19 cellular contexts compared by ENCODE assay signal in the genomic region with DNA sequence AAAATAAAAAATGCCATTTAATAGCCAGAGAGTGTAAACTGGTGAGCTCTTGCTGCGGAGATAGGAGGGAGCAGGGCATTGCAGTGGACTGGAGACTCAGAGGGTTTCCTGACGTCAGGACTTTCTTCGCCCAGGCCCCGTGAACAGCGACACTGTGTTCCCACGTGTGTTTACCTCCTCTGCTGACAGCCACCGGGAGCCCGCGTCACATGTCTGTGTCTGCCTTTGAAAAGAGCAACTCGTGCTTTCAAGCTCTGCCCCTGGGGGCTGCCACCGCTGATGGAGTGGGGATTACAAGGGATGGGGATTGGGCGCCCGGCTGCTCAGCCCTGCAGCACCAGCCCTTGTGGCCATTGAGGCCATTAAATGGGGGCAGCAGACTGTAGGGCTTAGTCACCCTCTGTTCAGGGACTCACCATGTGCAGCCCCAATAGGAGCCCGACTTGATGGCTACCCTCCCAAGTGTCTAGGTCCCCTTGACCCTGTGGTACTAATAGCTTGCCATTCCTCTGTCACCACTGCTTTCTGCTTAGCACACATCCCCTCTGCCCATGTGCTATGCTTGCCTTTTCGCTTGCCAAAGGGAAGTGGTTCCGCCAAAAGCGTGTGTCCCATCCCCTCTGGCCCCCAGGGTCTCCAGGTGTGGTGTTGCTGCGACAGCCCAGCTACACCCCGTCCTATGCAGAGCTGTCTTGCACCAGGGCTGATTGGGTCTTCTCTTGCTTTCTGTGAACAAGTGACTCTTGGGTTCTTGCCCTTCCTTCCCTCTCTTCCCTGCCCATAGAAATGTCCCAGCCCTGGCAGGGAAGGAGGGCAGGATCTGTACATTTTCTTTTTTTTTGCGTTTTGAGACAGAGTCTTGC. TPM values are rescaled to one million over a fixed set of nuclear protein-coding genes. Genes with fewer than 3 reads are reported as not detected.
DNase-seq lines count a peak whose midpoint lies in the region; ATAC-seq and TF ChIP-seq lines count a peak whose summit lies in the region.
"Had no signal": no experiment of that assay in that cellular context is flagged by ENCODE, and none has a peak within 500 bp of the region (broad histone marks: within the 10 kb centered on the region; RNA-seq: fewer than 3 reads in every experiment).

No MANE protein-coding gene starts in this region.

- no peak overlapping the region for H3K4me3 ChIP-seq in coronary artery
- H3K4me3 ChIP-seq in spleen: no peak overlapping the region
- H3K4me3 ChIP-seq in upper lobe of left lung: no peak overlapping the region
- H3K4me3 ChIP-seq: lower lobe of right lung had no signal

- TF ChIP-seq CTCF in coronary artery (IDR thresholded peaks at IDR 0.05) (no peak), spleen (IDR thresholded peaks at IDR 0.05 in 8 of 11, conservative IDR thresholded peaks at IDR 0.05 in 3 of 11) (no peak), upper lobe of left lung (IDR thresholded peaks at IDR 0.05) (no peak)

- H3K27me3 Mint-ChIP-seq in IgD-negative memory B cell: no peaks in the 10 kb centered on the region
- H3K27me3 Mint-ChIP-seq: stimulated activated memory B cell treated with anti-CD40 and anti-IgM and Interleukin-4, amounts not matched to agents 10 μg/mL and 1 μg/mL and 100 μg/mL, for 72 hours; T-cell had no signal

- H3K9me3 Mint-ChIP-seq in IgD-negative memory B cell: no peaks in the 10 kb centered on the region
- H3K9me3 Mint-ChIP-seq: brain; stimulated activated memory B cell treated with anti-CD40 and anti-IgM and Interleukin-4, amounts not matched to agents 10 μg/mL and 1 μg/mL and 100 μg/mL, for 72 hours; T-cell had no signal

- H3K27ac ChIP-seq in coronary artery (no peak overlapping the region), spleen (no peak overlapping the region), upper lobe of left lung (no peak overlapping the region)
- H3K27ac ChIP-seq: lower lobe of right lung had no signal

- H3K9me3 ChIP-seq in spleen (no peaks in the 10 kb centered on the region), upper lobe of left lung (no peaks in the 10 kb centered on the region)
- H3K9me3 ChIP-seq: Caco-2, lower lobe of right lung had no signal

- H3K36me3 Mint-ChIP-seq in IgD-negative memory B cell: no peaks in the 10 kb centered on the region
- H3K36me3 Mint-ChIP-seq: brain had no signal

- H3K4me1 ChIP-seq in spleen: peaks cover 15 to 85% (median 59%) of the 10 kb centered on the region in 6 donors
- peaks cover 15 to 44% (median 28%) of the 10 kb centered on the region in 4 donors for H3K4me1 ChIP-seq in upper lobe of left lung

- WGBS in spleen, 5 donors: 80 to 86% (median 83%) methylated on average over 20 of the region's 20 CpGs
- WGBS in upper lobe of left lung, 2 donors: 82 to 91% methylated on average over 12 to 18 of the region's 20 CpGs

- peak overlapping the region in 1 of 3 donors; percentile 45 for H3K27ac Mint-ChIP-seq in IgD-negative memory B cell

- ATAC-seq in upper lobe of left lung (ENCODE audit: low FRiP score in 2 of 2): no peak
- ATAC-seq: lower lobe of right lung; stimulated activated memory B cell treated with anti-CD40 and anti-IgM and Interleukin-4, amounts not matched to agents 10 μg/mL and 1 μg/mL and 100 μg/mL, for 72 hours; T-cell had no signal

- H3K27me3 ChIP-seq in spleen (replicated peaks in 1 of 7) (no peaks in the 10 kb centered on the region), upper lobe of left lung (no peaks in the 10 kb centered on the region)

- TF ChIP-seq EP300 in upper lobe of left lung (IDR thresholded peaks at IDR 0.05): no peak

- intact Hi-C loops in spleen (cut with DNase I; ENCODE audit: low total_unique reads): no loop called here

- peak; percentile 66 for DNase-seq in coronary artery (ENCODE audit: low spot score)
- peak; percentile 54 for DNase-seq in medulla oblongata (ENCODE audit: extremely low spot score)
- peak; percentile 71 for DNase-seq in spleen
- no peak for DNase-seq in upper lobe of left lung
- DNase-seq in kidney glomerular epithelial cell (lab: John Stamatoyannopoulos, UW): no peak
- DNase-seq in putamen (ENCODE audit: low spot score): no peak
- DNase-seq: activated CD4-positive, alpha-beta T cell treated with anti-CD3 and anti-CD28 coated beads for 48 hours; Caco-2; HCEC 1CT; Karpas-422; lower lobe of right lung; NCI-H1048; NCI-H2029; SHP77; stimulated activated CD4-positive, alpha-beta T cell treated with anti-CD3 and anti-CD28 coated beads, Interleukin-1b, Interleukin-23, amount 100 ng/mL, for 48 hours; T-cell had no signal

- peaks cover 21 to 30% (median 30%) of the 10 kb centered on the region in 3 donors for H3K4me1 Mint-ChIP-seq in IgD-negative memory B cell

- peak overlapping the region in 3 of 4 donors; percentile 39 to 74 (median 49) for H3K4me3 Mint-ChIP-seq in IgD-negative memory B cell
- H3K4me3 Mint-ChIP-seq: stimulated activated memory B cell treated with anti-CD40 and anti-IgM and Interleukin-4, amounts not matched to agents 10 μg/mL and 1 μg/mL and 100 μg/mL, for 72 hours had no signal

- H3K36me3 ChIP-seq in spleen (peaks cover 0 to 41% (median 0%) of the 10 kb centered on the region in 6 donors), upper lobe of left lung (peaks cover 0 to 3% (median 0%) of the 10 kb centered on the region in 4 donors)

- TF ChIP-seq POLR2A in spleen (IDR thresholded peaks at IDR 0.05) (no peak), upper lobe of left lung (IDR thresholded peaks at IDR 0.05) (no peak)

RNA-seq across cellular contexts. Expression of a gene that starts 3.5 kb away (rescaled TPM):
- polyA plus RNA-seq in IgD-negative memory B cell: 44.5 TPM
- 10 to 100 TPM; 35.9 to 72.2 (median 57.2) TPM for total RNA-seq in spleen
- 10 to 100 TPM; 18.7 to 30.9 (median 21.6) TPM for polyA plus RNA-seq in spleen
- total RNA-seq in upper lobe of left lung: 10 to 100 TPM; 33.9 to 94.3 (median 55.0) TPM

RNA-seq across cellular contexts. Expression of a gene that starts 7.8 kb away (rescaled TPM):
- polyA plus RNA-seq in IgD-negative memory B cell (0.16 TPM), spleen (10 to 100 TPM in 2 of 3 donors, 1 to 10 TPM in 1; 9.4 to 42.5 (median 10.4) TPM)
- total RNA-seq in spleen (10 to 100 TPM; 18.1 to 96.7 (median 29.5) TPM), upper lobe of left lung (10 to 100 TPM; 18.5 to 54.5 (median 22.8) TPM)

RNA-seq across cellular contexts. Expression of a gene that starts 55.6 kb away (rescaled TPM):
- polyA plus RNA-seq in IgD-negative memory B cell (4.8 TPM), spleen (10 to 100 TPM in 2 of 3 donors, 1 to 10 TPM in 1; 7.8 to 17.1 (median 14.3) TPM)
- total RNA-seq in spleen (10 to 100 TPM; 25.1 to 62.7 (median 36.1) TPM), upper lobe of left lung (10 to 100 TPM; 27.7 to 95.3 (median 33.1) TPM)

Comparison
In these comparisons a context has a peak if more than half of its experiments do, and no peak if none do; other contexts are left out.
1. DNase-seq: peak in coronary artery (single experiment), medulla oblongata (single experiment) and spleen (single experiment); none in upper lobe of left lung (0 of 2), kidney glomerular epithelial cell (single experiment) and putamen (single experiment).